20 cellular contexts compared by ENCODE assay signal in the genomic region with DNA sequence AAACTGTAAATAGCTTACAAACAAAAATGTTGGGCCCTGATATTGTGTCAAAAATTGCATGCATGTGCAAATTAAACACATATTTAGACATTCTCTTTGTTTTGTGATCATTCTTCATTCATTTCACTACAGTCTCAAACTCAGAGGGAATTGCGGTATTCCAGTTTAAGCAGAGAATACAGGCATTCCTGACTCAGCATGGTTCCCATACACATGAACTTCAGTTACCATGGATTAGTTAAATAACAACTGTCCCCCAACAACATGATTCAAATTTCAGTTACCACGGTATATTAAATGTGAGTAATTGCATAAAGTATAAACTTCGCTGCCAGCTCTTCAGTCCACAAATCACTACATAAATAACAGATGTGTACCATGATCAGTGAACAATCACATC.
A peak's percentile ranks its signal among the peaks of the same experiment; 100 is the strongest.
DNase-seq lines count a peak whose midpoint lies in the region; ATAC-seq and TF ChIP-seq lines count a peak whose summit lies in the region.
"Had no signal": no experiment of that assay in that cellular context is flagged by ENCODE, and none has a peak within 500 bp of the region (broad histone marks: within the 10 kb centered on the region; RNA-seq: fewer than 3 reads in every experiment).

No MANE protein-coding gene starts in this region.

- H2BK12ac ChIP-seq in H9 (ENCODE audit: insufficient read length, low read depth, low read length) = no peak overlapping the region
- H2BK12ac ChIP-seq in neuronal stem cell (ENCODE audit: low read length) = no peak overlapping the region

- H3K14ac ChIP-seq in H9 (ENCODE audit: insufficient read depth, low read length) = no peak overlapping the region
- H3K14ac ChIP-seq in neuronal stem cell (ENCODE audit: low read length) = no peak overlapping the region

- H3K36me3 Mint-ChIP-seq in H9 (ENCODE audit: insufficient read depth in 1 of 3, low read depth in 3 of 3) = peaks cover 0 to 4% (median 3%) of the 10 kb centered on the region in 3 experiments; a peak in 1 of 7 replicates

- H3K9me3 ChIP-seq in H9 (ENCODE audit: control insufficient read depth, low read depth, low read length) = no peaks in the 10 kb centered on the region
- H3K9me3 ChIP-seq in iPS DF 6.9 (ENCODE audit: control insufficient read depth, insufficient read depth, low read length) = no peaks in the 10 kb centered on the region
- H3K9me3 ChIP-seq in neuronal stem cell (replicated peaks in 1 of 2; ENCODE audit: control insufficient read depth in 2 of 2, insufficient read depth in 1 of 2, low read depth in 1 of 2, low read length in 2 of 2) = no peaks in the 10 kb centered on the region
- no peaks in the 10 kb centered on the region for H3K9me3 ChIP-seq in prostate gland
- H3K9me3 ChIP-seq in MG63 = no peaks in the 10 kb centered on the region
- H3K9me3 ChIP-seq: A549 had no signal

- H2AK5ac ChIP-seq in H9 (ENCODE audit: insufficient read length, low read length) = no peak overlapping the region
- no peak overlapping the region for H2AK5ac ChIP-seq in neuronal stem cell (ENCODE audit: low read depth, low read length)

- H3K27me3 ChIP-seq in H9 (ENCODE audit: insufficient read depth, low read length) (no peaks in the 10 kb centered on the region), iPS DF 6.9 (ENCODE audit: control insufficient read depth, insufficient read depth, low read length) (no peaks in the 10 kb centered on the region), neuronal stem cell (ENCODE audit: control insufficient read depth in 3 of 3, insufficient read depth in 3 of 3, low read depth in 1 of 3, low read length in 3 of 3) (no peaks in the 10 kb centered on the region), prostate gland (replicated peaks; ENCODE audit: insufficient read depth) (no peaks in the 10 kb centered on the region), MG63 (no peaks in the 10 kb centered on the region)

- H4K20me1 ChIP-seq in H9 (ENCODE audit: control insufficient read depth, insufficient read depth, insufficient read length) = no peaks in the 10 kb centered on the region

- H3K79me1 ChIP-seq in H9 (ENCODE audit: insufficient read depth, low read depth, low read length, poor library complexity, severe bottlenecking) (no peaks in the 10 kb centered on the region), neuronal stem cell (ENCODE audit: low read depth, low read length) (no peaks in the 10 kb centered on the region)

- no peak overlapping the region for H3K4me3 ChIP-seq in iPS DF 6.9 (ENCODE audit: low read length)
- no peak overlapping the region for H3K4me3 ChIP-seq in neuronal stem cell (ENCODE audit: low read length in 2 of 2)
- no peak overlapping the region for H3K4me3 ChIP-seq in prostate gland
- H3K4me3 ChIP-seq in MG63 = no peak overlapping the region
- H3K4me3 ChIP-seq: A549 had no signal

- peak overlapping the region; percentile 73 for H3T11ph ChIP-seq in H9 (ENCODE audit: low read length)

- H3K4me1 ChIP-seq in H9 (ENCODE audit: insufficient read depth, low read length) (no peaks in the 10 kb centered on the region; the same call in 1 of the 2 replicates), iPS DF 6.9 (ENCODE audit: control insufficient read depth, insufficient read depth, low read length) (no peaks in the 10 kb centered on the region), neuronal stem cell (ENCODE audit: control insufficient read depth in 2 of 2, insufficient read depth in 1 of 2, low read depth in 1 of 2, low read length in 2 of 2) (peaks cover 0 to 8% of the 10 kb centered on the region in 2 donors), prostate gland (replicated peaks) (no peaks in the 10 kb centered on the region)
- H3K4me1 ChIP-seq: A549 had no signal

- H3K23me2 ChIP-seq in H9 (ENCODE audit: insufficient read length, low read depth, low read length, poor library complexity, severe bottlenecking) = no peaks in the 10 kb centered on the region

- H3K18ac ChIP-seq in H9 (ENCODE audit: insufficient read length, low read depth, low read length) (no peak overlapping the region), neuronal stem cell (ENCODE audit: low read length) (no peak overlapping the region)

- no peak for ATAC-seq in GM21381 (IDR thresholded peaks at IDR 0.05; ENCODE audit: unreplicated experiment)
- ATAC-seq: A549 had no signal

- intact Hi-C loops in prostate gland (cut with DNase I) = no loop called here

- H3K4me3 Mint-ChIP-seq in H9 = no peak overlapping the region
- H3K4me3 Mint-ChIP-seq: HFFc6 had no signal

- H2BK120ac ChIP-seq in H9 (ENCODE audit: low read depth, low read length, poor library complexity, severe bottlenecking) (no peak overlapping the region), neuronal stem cell (ENCODE audit: low read depth, low read length) (no peak overlapping the region)

- no peak overlapping the region for H4K8ac ChIP-seq in H9 (replicated peaks; ENCODE audit: insufficient read length, low read depth, low read length)
- H4K8ac ChIP-seq in neuronal stem cell (ENCODE audit: low read depth, low read length) = no peak overlapping the region

- no peak overlapping the region for H2BK5ac ChIP-seq in H9 (ENCODE audit: insufficient read length, low read length)
- H2BK5ac ChIP-seq in neuronal stem cell (ENCODE audit: low read length) = no peak overlapping the region

- H2BK15ac ChIP-seq in H9 (ENCODE audit: low read depth, low read length) = no peak overlapping the region
- no peak overlapping the region for H2BK15ac ChIP-seq in neuronal stem cell (ENCODE audit: low read length)

- H3K4ac ChIP-seq in H9 (ENCODE audit: low read depth, low read length) (no peak overlapping the region), neuronal stem cell (ENCODE audit: low read length) (no peak overlapping the region)

- WGBS in H9 (ENCODE audit: extremely low coverage, insufficient read length, low lambda C conversion rate) = no CpG with 5 or more reads among the region's 3 CpGs
- WGBS in iPS DF 6.9 (ENCODE audit: insufficient coverage, insufficient read length) = no CpG with 5 or more reads among the region's 3 CpGs
- WGBS in neuronal stem cell (ENCODE audit: extremely low coverage in 2 of 2, insufficient read length in 2 of 2, insufficient replicate concordance in 1 of 2), 2 donors = no CpG with 5 or more reads among the region's 3 CpGs
- WGBS in prostate gland = 58% methylated on average over 3 of the region's 3 CpGs

- no peak overlapping the region for H3K27ac ChIP-seq in H9 (ENCODE audit: insufficient read length, low read depth, low read length)
- H3K27ac ChIP-seq in iPS DF 6.9 (ENCODE audit: low read length) = no peak overlapping the region
- H3K27ac ChIP-seq in neuronal stem cell (replicated peaks; ENCODE audit: low read length) = no peak overlapping the region
- no peak overlapping the region for H3K27ac ChIP-seq in prostate gland
- H3K27ac ChIP-seq: A549 had no signal

- DNase-seq in H9 = no peak
- DNase-seq in astrocyte of the hippocampus (ENCODE audit: low read depth, low spot score) = peak; percentile 6
- peak; percentile 33 for DNase-seq in iPS DF 6.9 (ENCODE audit: low read depth, low spot score)
- no peak for DNase-seq in neuronal stem cell (ENCODE audit: low spot score)
- no peak for DNase-seq in prostate gland (ENCODE audit: low spot score)
- DNase-seq in MG63 = no peak
- no peak for DNase-seq in GM19240 (ENCODE audit: insufficient read length, low spot score)
- DNase-seq: C1 segment of cervical spinal cord, DMS79 treated with DMSO at 0.1 percent for 48 hours, GOT3, HFFc6, IMR-90, Karpas-422, NCI-H1105 treated with DMSO at 0.1 percent for 48 hours, NCI-H1694 treated with DMSO at 0.1 percent for 48 hours, NCI-H226, NCI-H524 treated with DMSO at 0.1 percent for 48 hours, SIG-M5 had no signal

- H3K56ac ChIP-seq in H9 (ENCODE audit: insufficient read length, low read depth, low read length) = no peak overlapping the region

- H3K36me3 ChIP-seq in iPS DF 6.9 (ENCODE audit: control insufficient read depth, insufficient read depth, low read length) (no peaks in the 10 kb centered on the region), neuronal stem cell (replicated peaks in 1 of 2; ENCODE audit: control insufficient read depth in 2 of 2, insufficient read depth in 2 of 2, low read length in 2 of 2) (no peaks in the 10 kb centered on the region), prostate gland (no peaks in the 10 kb centered on the region), MG63 (no peaks in the 10 kb centered on the region)

- TF ChIP-seq POLR2A in prostate gland (IDR thresholded peaks at IDR 0.05) = no peak

- no peak overlapping the region for H3K9ac ChIP-seq in H9 (ENCODE audit: extremely low read depth, insufficient read length, low read length)
- no peak overlapping the region for H3K9ac ChIP-seq in neuronal stem cell (ENCODE audit: low read depth, low read length, poor library complexity)

- H3K4me1 Mint-ChIP-seq in H9 = peaks cover 13 to 15% of the 10 kb centered on the region in 2 experiments

- H2AFZ ChIP-seq in H9 (ENCODE audit: low read length) = no peak overlapping the region
- H2AFZ ChIP-seq in neuronal stem cell (ENCODE audit: low read length) = peak overlapping the region; percentile 12

- H3K4me2 ChIP-seq in H9 (ENCODE audit: insufficient read depth, insufficient read length, low read length) = peak overlapping the region; percentile 21
- no peak overlapping the region for H3K4me2 ChIP-seq in neuronal stem cell (ENCODE audit: insufficient read depth, low read length, poor library complexity, severe bottlenecking)
- H3K4me2 ChIP-seq: A549 had no signal

- H3K9me3 Mint-ChIP-seq in H9 = peaks cover 0 to 4% of the 10 kb centered on the region in 2 experiments; a peak in 2 of 5 replicates

- no peak overlapping the region for H2BK20ac ChIP-seq in H9 (ENCODE audit: low read depth, low read length, poor library complexity, severe bottlenecking)

- H3K23ac ChIP-seq in H9 (ENCODE audit: insufficient read length, low read depth, low read length) (no peak overlapping the region), neuronal stem cell (ENCODE audit: low read depth, low read length, poor library complexity) (no peak overlapping the region)

- no peak overlapping the region for H4K91ac ChIP-seq in H9 (ENCODE audit: insufficient read length, low read depth, low read length)
- no peak overlapping the region for H4K91ac ChIP-seq in neuronal stem cell (ENCODE audit: low read depth, low read length, poor library complexity)

- no peaks in the 10 kb centered on the region for H3K27me3 Mint-ChIP-seq in H9 (ENCODE audit: low read depth)

- no peak overlapping the region for H4K5ac ChIP-seq in H9 (ENCODE audit: insufficient read length, low read depth, low read length)

- TF ChIP-seq CTCF in H9 (conservative IDR thresholded peaks at IDR 0.05) = no peak
- TF ChIP-seq CTCF in prostate gland (IDR thresholded peaks at IDR 0.05) = no peak

- peak overlapping the region in 2 of 3 experiments; percentile 36 to 68; a peak in 2 of 7 replicates for H3K27ac Mint-ChIP-seq in H9
- H3K27ac Mint-ChIP-seq: HFFc6 had no signal

- no peaks in the 10 kb centered on the region for H3K79me2 ChIP-seq in H9 (ENCODE audit: insufficient read depth, low read length)

Comparison
In these comparisons a context has a peak if more than half of its experiments do, and no peak if none do; other contexts are left out.
1. DNase-seq: peak in astrocyte of the hippocampus (single experiment) and iPS DF 6.9 (single experiment); none in H9 (single experiment), neuronal stem cell (single experiment), prostate gland (single experiment), MG63 (single experiment) and GM19240 (single experiment).